Comparison of ENCODE assay signal across 1 cellular context in the genomic region with DNA sequence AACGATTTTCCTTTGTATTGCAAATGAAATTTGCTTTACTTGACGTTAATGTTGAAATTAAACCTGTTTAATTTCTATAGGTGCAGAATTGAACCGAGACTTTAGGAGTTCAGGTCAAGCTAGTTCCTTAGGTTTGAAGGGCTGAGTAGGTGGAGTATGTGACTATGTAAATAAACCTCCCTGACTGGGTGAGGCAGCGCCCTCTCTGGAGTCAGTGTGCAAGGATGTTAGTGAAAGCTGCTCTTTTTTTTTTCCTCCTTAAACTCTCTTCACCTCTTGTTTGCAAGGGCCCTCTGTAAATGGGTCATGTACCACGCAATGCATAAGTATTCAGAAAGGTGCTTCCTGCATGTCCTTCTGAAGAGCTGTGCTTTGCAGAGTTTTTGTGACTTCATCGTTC.
TF ChIP-seq lines count a peak whose summit lies in the region.

No MANE protein-coding gene starts in this region.

TF ChIP-seq in H1, 55 proteins besides CTCF, POLR2A, EP300 and RAD21 (continued from another document):
- TF ChIP-seq CHD7 (IDR thresholded peaks at IDR 0.05; ENCODE audit: insufficient replicate concordance, low read length) (no peak), CTBP2 (IDR thresholded peaks at IDR 0.05; ENCODE audit: borderline replicate concordance, insufficient read depth, insufficient read length, low read length) (no peak), EZH2 (IDR thresholded peaks at IDR 0.05; ENCODE audit: low read depth, low read length, severe bottlenecking) (no peak), ASH2L (IDR thresholded peaks at IDR 0.05; ENCODE audit: low read length) (no peak), CHD2 (IDR thresholded peaks at IDR 0.05; ENCODE audit: low read length) (no peak), NANOG (IDR thresholded peaks at IDR 0.05; ENCODE audit: insufficient read depth, low read depth, low read length, poor library complexity, severe bottlenecking) (no peak), BCL11A (IDR thresholded peaks at IDR 0.05; ENCODE audit: low read depth in 2 of 2, low read length in 2 of 2) (no peak), SP1 (IDR thresholded peaks at IDR 0.05; ENCODE audit: low read depth, low read length) (no peak), KDM1A (IDR thresholded peaks at IDR 0.05; ENCODE audit: borderline replicate concordance, low read length) (no peak), TBP (IDR thresholded peaks at IDR 0.05; ENCODE audit: low read depth, low read length) (no peak), POU5F1 (IDR thresholded peaks at IDR 0.05; ENCODE audit: low read depth, low read length) (no peak), ATF3 (IDR thresholded peaks at IDR 0.05; ENCODE audit: insufficient read depth, low read depth, low read length) (no peak), GTF2F1 (IDR thresholded peaks at IDR 0.05; ENCODE audit: borderline replicate concordance, low read depth, low read length) (no peak), PHF8 (conservative IDR thresholded peaks at IDR 0.05; ENCODE audit: low read depth, low read length) (no peak), POLR2AphosphoS5 (IDR thresholded peaks at IDR 0.05; ENCODE audit: low read depth, low read length) (no peak), MAFK (IDR thresholded peaks at IDR 0.05; ENCODE audit: low read depth, low read length) (no peak)
